ENCODE assay signal across 17 cellular contexts in the genomic region with DNA sequence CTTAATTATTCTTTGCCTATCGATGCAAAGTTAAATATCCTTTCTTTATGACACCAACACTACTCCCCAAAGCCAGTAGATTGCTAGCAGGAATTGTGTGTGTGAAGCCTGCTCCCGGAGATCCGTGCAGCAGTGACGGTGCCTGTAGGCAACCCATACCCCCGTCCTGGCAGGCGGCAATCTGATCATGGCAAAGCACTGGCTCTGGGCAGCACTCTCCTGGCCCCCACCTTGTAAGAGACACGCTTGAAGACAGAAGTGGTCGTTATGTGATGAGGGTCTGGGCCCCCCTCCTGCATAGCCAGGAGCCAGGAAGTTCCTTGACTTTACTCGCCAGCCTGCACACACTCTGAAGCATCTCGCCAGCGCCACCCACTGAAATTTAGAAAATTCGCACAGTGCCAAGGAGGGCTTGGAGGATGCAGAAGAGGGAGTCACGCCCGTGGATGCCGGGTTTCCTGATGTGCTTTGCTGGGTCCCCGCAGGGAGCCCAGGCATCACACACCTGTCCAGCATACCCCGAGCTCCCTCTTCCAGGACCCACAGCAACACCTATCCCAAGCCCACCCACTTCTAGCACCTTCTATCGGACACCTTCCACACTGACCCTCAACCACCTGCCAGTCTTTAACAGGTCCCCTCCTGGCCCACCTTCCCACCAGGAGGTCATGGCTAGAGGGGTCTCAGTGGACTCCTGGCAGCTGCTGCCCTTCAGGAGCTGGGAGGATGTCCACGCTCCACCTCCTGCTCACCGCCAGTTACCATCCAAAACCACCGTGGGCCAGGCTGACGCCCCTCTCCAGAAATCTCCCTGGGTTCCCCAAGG.
"Had no signal": no experiment of that assay in that cellular context is flagged by ENCODE, and none has a peak within 500 bp of the region (broad histone marks: within the 10 kb centered on the region; RNA-seq: fewer than 3 reads in every experiment).

No MANE protein-coding gene starts in this region.

- H3K9me3 ChIP-seq: ovary, tibial artery, vagina had no signal

- H3K27me3 ChIP-seq: brain microvascular endothelial cell, ovary, tibial artery, vagina had no signal

- H3K27ac ChIP-seq: brain microvascular endothelial cell, ovary, tibial artery, vagina had no signal

- H3K36me3 ChIP-seq: brain microvascular endothelial cell, ovary, tibial artery, vagina had no signal

- DNase-seq: activated CD4-positive, alpha-beta T cell treated with anti-CD3 and anti-CD28 coated beads, Interleukin-2, amount 10 ng/mL, durations not matched to agents 24 days and 14 days; activated CD8-positive, alpha-beta memory T cell treated with anti-CD3 and anti-CD28 coated beads for 24 hours; brain microvascular endothelial cell; cerebellar nuclear complex; dermis blood vessel endothelial cell; immature natural killer cell; mesendoderm; nephron progenitor cell; stimulated activated CD4-positive, alpha-beta T cell treated with anti-CD3 and anti-CD28 coated beads, Interleukin-1b, Interleukin-23, amount 100 ng/mL, for 48 hours; tibial artery had no signal

- H3K4me1 ChIP-seq: tibial artery, vagina had no signal

- H3K4me3 ChIP-seq: ovary, tibial artery, vagina had no signal

- ATAC-seq: activated naive CD4-positive, alpha-beta T cell treated with anti-CD3 and anti-CD28 coated beads, Interleukin-2, amount 50 U/mL, for 72 hours; activated T-helper 17 cell treated with anti-CD3 and anti-CD28 coated beads, Interleukin-2, amount 50 U/mL, for 72 hours; esophagus mucosa; left colon; stimulated activated memory B cell treated with anti-CD40 and anti-IgM and Interleukin-4, amounts not matched to agents 10 μg/mL and 1 μg/mL and 100 μg/mL, for 72 hours had no signal
